ENCODE assay signal across 8 cellular contexts in genomic region chr11:69915501-69916250, GRCh38.
A peak's percentile ranks its signal among the peaks of the same experiment; 100 is the strongest.
DNase-seq lines count a peak whose midpoint lies in the region; ATAC-seq, FAIRE-seq and TF ChIP-seq lines count a peak whose summit lies in the region.

No MANE protein-coding gene starts in this region.

- WGBS in K562 (ENCODE audit: insufficient coverage, low coverage, missing lambda C conversion rate) = 13% methylated on average over 18 of the region's 18 CpGs

- FAIRE-seq in K562 (lab: Jason Lieb, UNC) = no peak

- BruUV-seq in K562 (replicated peaks; lab: Mats Ljungman, UMichigan) = no TSS peak

- no peak for TF ChIP-seq POLR2A in K562 (conservative IDR thresholded peaks at IDR 0.05)

- no peak for TF ChIP-seq EP300 in K562 (IDR thresholded peaks at IDR 0.05; ENCODE audit: low read length)

- POLR2A ChIA-PET in K562 (lab: Yijun Ruan, JAX) = interaction anchor here (0.7 to 1.1 kb wide), 4 partner anchors 10 to 417 kb away, joined by 3 read pairs; no protein-coding TSS in a partner anchor

- DNase-seq in Caki2 (ENCODE audit: low read depth) (peak; percentile 25), HPDE6-E6E7 (ENCODE audit: extremely low spot score) (peak; percentile 54), RWPE2 (ENCODE audit: low spot score) (peak; percentile 66), K562 (ENCODE audit: extremely low read depth in 1 of 4, low spot score in 3 of 4) (peak; percentile 75 to 82 (median 80)), inferior parietal cortex (ENCODE audit: extremely low spot score) (peak; percentile 55), NCI-H187 (lab: John Stamatoyannopoulos, UW) (no peak)
- DNase-seq in stimulated activated CD4-positive, alpha-beta T cell treated with anti-CD3 and anti-CD28 coated beads, Interleukin-12 subunit alpha, Interleukin-12 subunit beta, amount 100 ng/mL, for 4 hours = peak; percentile 49

- no peaks in the 10 kb centered on the region for H3K79me2 ChIP-seq in K562 (ENCODE audit: control insufficient read depth, insufficient read depth, low read length)

- H3K4me2 ChIP-seq in K562 (ENCODE audit: insufficient read depth, low read length) = 0 out of 2 replicates have a peak overlapping the region, but pooled peaks have one; percentile 9

- H3K36me3 ChIP-seq in RWPE2 (ENCODE audit: low read depth) = no peaks in the 10 kb centered on the region
- H3K36me3 ChIP-seq in K562 (ENCODE audit: control insufficient read depth, insufficient read depth, low read length) = no peaks in the 10 kb centered on the region

- in situ Hi-C loops in Caki2 (cut with HindIII; ENCODE audit: low pct_unique_long_range_greater_than_20kb, low sequenced_read_pairs) (no loop called here), K562 (cut with MboI) (no loop called here)

- H3K9me3 ChIP-seq in RWPE2 (ENCODE audit: severe bottlenecking) (no peaks in the 10 kb centered on the region), K562 (replicated peaks; ENCODE audit: control insufficient read depth, insufficient read depth, low read depth, low read length) (no peaks in the 10 kb centered on the region)

- CTCF ChIA-PET in K562 (lab: Yijun Ruan, JAX; ENCODE audit: low intra/inter-chr PET ratio) = interaction anchor here (0.6 to 2.7 kb wide), 5 partner anchors 18 to 280 kb away, joined by 3 to 16 read pairs (median 5); no protein-coding TSS in a partner anchor

- intact Hi-C loops in K562 (cut with micrococcal nuclease) = loop anchor here (10.0 kb wide), 1 partner anchor 559 kb away; no protein-coding TSS in a partner anchor

- H3K27me3 ChIP-seq in RWPE2 (ENCODE audit: insufficient read depth, poor library complexity, severe bottlenecking) = no peaks in the 10 kb centered on the region
- H3K27me3 ChIP-seq in K562 (ENCODE audit: control insufficient read depth in 2 of 2, insufficient read depth in 2 of 2, low read length in 2 of 2) = peaks cover 0 to 30% of the 10 kb centered on the region in 2 experiments; a peak in 2 of 5 replicates

- H3K27ac ChIP-seq in RWPE2 (ENCODE audit: poor library complexity, severe bottlenecking) = peak overlapping the region; percentile 97
- no peak overlapping the region for H3K27ac ChIP-seq in K562 (ENCODE audit: extremely low read depth, low read depth, low read length)

- peaks cover 26% of the 10 kb centered on the region for H3K4me1 ChIP-seq in RWPE2 (ENCODE audit: insufficient read depth, poor library complexity, severe bottlenecking)
- H3K4me1 ChIP-seq in K562 (replicated peaks in 1 of 2; ENCODE audit: control insufficient read depth in 2 of 2, insufficient read depth in 2 of 2, low read length in 2 of 2) = peaks cover 0 to 52% of the 10 kb centered on the region in 2 experiments; a peak in 2 of 5 replicates

- H2AFZ ChIP-seq in K562 (ENCODE audit: low read depth, low read length) = no peak overlapping the region

- no peaks in the 10 kb centered on the region for H3K9me1 ChIP-seq in K562 (ENCODE audit: control insufficient read depth, insufficient read depth, low read length)

- no peak overlapping the region for H3K9ac ChIP-seq in K562 (ENCODE audit: insufficient read depth in 1 of 2, low read depth in 2 of 2, low read length in 2 of 2)

- ATAC-seq in RWPE2 (ENCODE audit: low read depth) (peak; percentile 29), K562 (peak; percentile 73), HG03432 (IDR thresholded peaks at IDR 0.05; ENCODE audit: unreplicated experiment) (no peak)

- H3K4me3 ChIP-seq in RWPE2 (ENCODE audit: severe bottlenecking) = no peak overlapping the region
- H3K4me3 ChIP-seq in K562 = no peak overlapping the region

- TF ChIP-seq RAD21 in K562 (CRISPR knock-in tag; conservative IDR thresholded peaks at IDR 0.05 in 1 of 2, IDR thresholded peaks at IDR 0.05 in 1 of 2) = peak; percentile 61 to 72

- TF ChIP-seq CTCF in RWPE2 (IDR thresholded peaks at IDR 0.05; ENCODE audit: poor library complexity, severe bottlenecking) (peak; percentile 88), K562 (IDR thresholded peaks at IDR 0.05 in 2 of 3, conservative IDR thresholded peaks at IDR 0.05 in 1 of 3; ENCODE audit: insufficient read depth in 2 of 3, low read depth in 1 of 3, low read length in 3 of 3) (peak; percentile 78 to 81 (median 81))

- H4K20me1 ChIP-seq in K562 (replicated peaks; ENCODE audit: control insufficient read depth, insufficient read depth, low read length) = peaks cover 16% of the 10 kb centered on the region

TF ChIP-seq in K562, 482 proteins besides CTCF, POLR2A, EP300 and RAD21 (continues in another document):
- no peak for TF ChIP-seq GTF2B (IDR thresholded peaks at IDR 0.05; ENCODE audit: extremely low read depth, insufficient read length)
- TF ChIP-seq CHD2 (IDR thresholded peaks at IDR 0.05; ENCODE audit: low read depth, low read length) = no peak
- peak; percentile 75; the same call in 1 of the 2 replicates for TF ChIP-seq STAG1 (CRISPR knock-in tag; IDR thresholded peaks at IDR 0.05; ENCODE audit: borderline replicate concordance)
- TF ChIP-seq ILF3 (IDR thresholded peaks at IDR 0.05; ENCODE audit: borderline replicate concordance) = no peak
- no peak for TF ChIP-seq ZNF121 (CRISPR knock-in tag; conservative IDR thresholded peaks at IDR 0.05)
- TF ChIP-seq EWSR1 (IDR thresholded peaks at IDR 0.05; ENCODE audit: borderline replicate concordance, low read depth, partially characterized antibody) = no peak
- TF ChIP-seq SMAD3 (CRISPR knock-in tag; conservative IDR thresholded peaks at IDR 0.05) = no peak
- no peak for TF ChIP-seq ELF2 (CRISPR knock-in tag; IDR thresholded peaks at IDR 0.05)
- peak; percentile 46 for TF ChIP-seq RB1 (IDR thresholded peaks at IDR 0.05; ENCODE audit: low read depth)
- peak; percentile 60 for TF ChIP-seq CTCFL (IDR thresholded peaks at IDR 0.05; ENCODE audit: borderline replicate concordance, insufficient read depth, low read depth, low read length, poor library complexity, severe bottlenecking)
- TF ChIP-seq ZNF239 (CRISPR knock-in tag; IDR thresholded peaks at IDR 0.05) = no peak
- no peak for TF ChIP-seq ELK3 (CRISPR knock-in tag; IDR thresholded peaks at IDR 0.05)
- TF ChIP-seq TFAP4 (CRISPR knock-in tag; IDR thresholded peaks at IDR 0.05; ENCODE audit: borderline replicate concordance) = 0 out of 2 replicates have a peak, but pooled peaks have one; percentile 16
- peak; percentile 20; the same call in 1 of the 2 replicates for TF ChIP-seq ZNF263 (CRISPR knock-in tag; IDR thresholded peaks at IDR 0.05; ENCODE audit: borderline replicate concordance)
- TF ChIP-seq NFIC (IDR thresholded peaks at IDR 0.05) = peak; percentile 67
- TF ChIP-seq MYBL2 (IDR thresholded peaks at IDR 0.05; ENCODE audit: low read depth) = no peak
- TF ChIP-seq MYBL2 (CRISPR knock-in tag; IDR thresholded peaks at IDR 0.05; ENCODE audit: borderline replicate concordance) = no peak
- TF ChIP-seq CREB1 (IDR thresholded peaks at IDR 0.05) = no peak
- TF ChIP-seq CREB1 (CRISPR knock-in tag; IDR thresholded peaks at IDR 0.05) = no peak
- 0 out of 2 replicates have a peak, but pooled peaks have one; percentile 18 for TF ChIP-seq GABPB1 (CRISPR knock-in tag; IDR thresholded peaks at IDR 0.05)

Comparison
In these comparisons a context has a peak if more than half of its experiments do, and no peak if none do; other contexts are left out.
1. DNase-seq: peak in Caki2 (single experiment), HPDE6-E6E7 (single experiment), RWPE2 (single experiment), K562 (4 of 4), inferior parietal cortex (single experiment) and stimulated activated CD4-positive, alpha-beta T cell treated with anti-CD3 and anti-CD28 coated beads, Interleukin-12 subunit alpha, Interleukin-12 subunit beta, amount 100 ng/mL, for 4 hours (single experiment); none in NCI-H187 (0 of 2).